Comparison of ENCODE assay signal across 11 cellular contexts in the genomic region with DNA sequence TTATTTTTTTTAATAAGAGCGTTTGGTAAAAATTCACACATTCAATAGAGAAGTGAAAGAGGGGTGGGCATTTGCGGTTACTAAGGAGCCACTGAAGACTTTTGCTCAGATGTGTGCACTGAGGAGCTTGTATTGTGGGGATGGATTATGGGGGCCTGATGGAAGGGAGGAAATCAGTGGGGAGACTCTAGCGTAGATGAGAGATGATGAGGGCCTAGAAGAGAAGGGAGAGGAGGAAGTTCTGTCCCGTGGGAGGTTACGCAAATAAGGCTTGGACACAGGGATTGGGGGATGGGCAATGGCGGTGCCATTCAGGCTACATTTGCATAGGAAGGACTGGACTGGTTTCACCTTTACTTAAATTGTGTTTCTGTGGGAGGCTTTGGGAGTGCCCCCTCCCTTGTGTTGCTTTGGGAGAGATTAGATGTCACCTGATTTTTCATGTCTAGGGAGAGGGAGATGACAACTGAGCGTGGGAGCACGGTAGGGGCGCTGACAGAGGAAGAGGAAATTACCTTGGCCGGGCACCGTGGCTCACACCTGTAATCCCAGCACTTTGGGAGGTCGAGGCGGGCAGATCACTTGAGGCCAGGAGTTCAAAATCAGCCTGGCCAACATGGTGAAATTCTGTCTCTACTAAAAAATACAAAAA. TPM values are rescaled to one million over a fixed set of nuclear protein-coding genes. Genes with fewer than 3 reads are reported as not detected.
A peak's percentile ranks its signal among the peaks of the same experiment; 100 is the strongest.
DNase-seq lines count a peak whose midpoint lies in the region; ATAC-seq and TF ChIP-seq lines count a peak whose summit lies in the region.
"Had no signal": no experiment of that assay in that cellular context is flagged by ENCODE, and none has a peak within 500 bp of the region (broad histone marks: within the 10 kb centered on the region; RNA-seq: fewer than 3 reads in every experiment).

No MANE protein-coding gene starts in this region.

- H3K36me3 ChIP-seq in GM06990 (ENCODE audit: control insufficient read depth, insufficient read depth, low read length) (no peaks in the 10 kb centered on the region), colonic mucosa (no peaks in the 10 kb centered on the region), parathyroid adenoma (ENCODE audit: control insufficient read depth, insufficient read depth, low read length) (no peaks in the 10 kb centered on the region)
- H3K36me3 ChIP-seq: HAP-1 had no signal

- no peak for ATAC-seq in HG03457 (IDR thresholded peaks at IDR 0.05; ENCODE audit: unreplicated experiment)
- ATAC-seq in GM18511 (IDR thresholded peaks at IDR 0.05; ENCODE audit: unreplicated experiment) = no peak
- ATAC-seq in activated CD4-positive, CD25-positive, alpha-beta regulatory T cell treated with anti-CD3 and anti-CD28 coated beads, Interleukin-2, amount 50 U/mL, for 24 hours = no peak

- H3K9me3 ChIP-seq in colonic mucosa (no peaks in the 10 kb centered on the region), parathyroid adenoma (ENCODE audit: control insufficient read depth, low read length) (no peaks in the 10 kb centered on the region)
- H3K9me3 ChIP-seq: HAP-1 had no signal

- H3K27ac ChIP-seq in colonic mucosa = no peak overlapping the region
- H3K27ac ChIP-seq in parathyroid adenoma = no peak overlapping the region

- DNase-seq in GM06990 (ENCODE audit: extremely low read depth, insufficient read length) (peak; percentile 43), NB4 (ENCODE audit: low read depth) (peak; percentile 94), colonic mucosa (peak; percentile 71), cerebellar nuclear complex (lab: John Stamatoyannopoulos, UW) (no peak)
- DNase-seq: activated effector memory CD4-positive, alpha-beta T cell treated with anti-CD3 and anti-CD28 coated beads, Interleukin-2, amount 50 U/mL, for 16 hours had no signal

- H3K79me2 ChIP-seq in parathyroid adenoma = no peaks in the 10 kb centered on the region

- no peak for TF ChIP-seq CTCF in GM06990 (IDR thresholded peaks at IDR 0.05; ENCODE audit: insufficient read depth, low read length, poor library complexity, severe bottlenecking)
- TF ChIP-seq CTCF in NB4 (IDR thresholded peaks at IDR 0.05; ENCODE audit: low read depth, low read length) = no peak
- no peak for TF ChIP-seq CTCF in colonic mucosa (IDR thresholded peaks at IDR 0.05)
- TF ChIP-seq CTCF in parathyroid adenoma (IDR thresholded peaks at IDR 0.05) = no peak

- TF ChIP-seq POLR2A in NB4 (IDR thresholded peaks at IDR 0.05; ENCODE audit: extremely low read depth, insufficient read length) = no peak

- intact Hi-C loops in colonic mucosa (cut with DNase I) = no loop called here

- H3K27me3 ChIP-seq in GM06990 (replicated peaks; ENCODE audit: control insufficient read depth, insufficient read depth, low read length) = no peaks in the 10 kb centered on the region
- no peaks in the 10 kb centered on the region for H3K27me3 ChIP-seq in colonic mucosa
- no peaks in the 10 kb centered on the region for H3K27me3 ChIP-seq in parathyroid adenoma (ENCODE audit: control insufficient read depth, insufficient read depth, low read length)

- H3K9ac ChIP-seq in colonic mucosa (ENCODE audit: low read depth in 2 of 2, low read length in 2 of 2) (no peak overlapping the region), parathyroid adenoma (no peak overlapping the region)

- H3K4me3 ChIP-seq in GM06990 (replicated peaks; ENCODE audit: low read depth, low read length) = no peak overlapping the region
- H3K4me3 ChIP-seq in NB4 (ENCODE audit: low read depth, low read length) = peak overlapping the region; percentile 16
- no peak overlapping the region for H3K4me3 ChIP-seq in colonic mucosa
- H3K4me3 ChIP-seq in parathyroid adenoma (ENCODE audit: low read depth, low read length) = no peak overlapping the region
- H3K4me3 ChIP-seq: HAP-1 had no signal

- H2AFZ ChIP-seq in parathyroid adenoma = peak overlapping the region; percentile 20

- H3K4me2 ChIP-seq in parathyroid adenoma (ENCODE audit: low read length) = no peak overlapping the region

- H3K4me1 ChIP-seq in colonic mucosa (no peaks in the 10 kb centered on the region), parathyroid adenoma (no peaks in the 10 kb centered on the region)

RNA-seq across cellular contexts. Expression of a gene that starts 2.2 kb away (rescaled TPM):
- total RNA-seq in colonic mucosa = 1 to 10 TPM; 4.8 to 5.5 TPM

RNA-seq across cellular contexts. Expression of a gene that starts 31.0 kb away (rescaled TPM):
- total RNA-seq in colonic mucosa = under 1 TPM; 0.82 to 0.91 TPM
- total RNA-seq: SK-MEL-5 had no signal

Comparison
In these comparisons a context has a peak if more than half of its experiments do, and no peak if none do; other contexts are left out.
1. DNase-seq: peak in GM06990 (single experiment), NB4 (single experiment) and colonic mucosa (single experiment); none in cerebellar nuclear complex (0 of 2).